ENCODE assay signal across 1 cellular context in genomic region chr6:52995079-52995912, GRCh38.
TF ChIP-seq lines count a peak whose summit lies in the region.

A gene with protein sequence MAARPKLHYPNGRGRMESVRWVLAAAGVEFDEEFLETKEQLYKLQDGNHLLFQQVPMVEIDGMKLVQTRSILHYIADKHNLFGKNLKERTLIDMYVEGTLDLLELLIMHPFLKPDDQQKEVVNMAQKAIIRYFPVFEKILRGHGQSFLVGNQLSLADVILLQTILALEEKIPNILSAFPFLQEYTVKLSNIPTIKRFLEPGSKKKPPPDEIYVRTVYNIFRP (minus strand): TSS chr6:52995284. CDS start chr6:52994243, 1,041 bp downstream.

TF ChIP-seq in K562, 482 proteins besides CTCF, POLR2A, EP300 and RAD21 (continued from another document and continues in another):
- TF ChIP-seq MGA (IDR thresholded peaks at IDR 0.05): peak; percentile 60
- peak; percentile 62 for TF ChIP-seq BCOR (IDR thresholded peaks at IDR 0.05)
- TF ChIP-seq, protein P1, sequence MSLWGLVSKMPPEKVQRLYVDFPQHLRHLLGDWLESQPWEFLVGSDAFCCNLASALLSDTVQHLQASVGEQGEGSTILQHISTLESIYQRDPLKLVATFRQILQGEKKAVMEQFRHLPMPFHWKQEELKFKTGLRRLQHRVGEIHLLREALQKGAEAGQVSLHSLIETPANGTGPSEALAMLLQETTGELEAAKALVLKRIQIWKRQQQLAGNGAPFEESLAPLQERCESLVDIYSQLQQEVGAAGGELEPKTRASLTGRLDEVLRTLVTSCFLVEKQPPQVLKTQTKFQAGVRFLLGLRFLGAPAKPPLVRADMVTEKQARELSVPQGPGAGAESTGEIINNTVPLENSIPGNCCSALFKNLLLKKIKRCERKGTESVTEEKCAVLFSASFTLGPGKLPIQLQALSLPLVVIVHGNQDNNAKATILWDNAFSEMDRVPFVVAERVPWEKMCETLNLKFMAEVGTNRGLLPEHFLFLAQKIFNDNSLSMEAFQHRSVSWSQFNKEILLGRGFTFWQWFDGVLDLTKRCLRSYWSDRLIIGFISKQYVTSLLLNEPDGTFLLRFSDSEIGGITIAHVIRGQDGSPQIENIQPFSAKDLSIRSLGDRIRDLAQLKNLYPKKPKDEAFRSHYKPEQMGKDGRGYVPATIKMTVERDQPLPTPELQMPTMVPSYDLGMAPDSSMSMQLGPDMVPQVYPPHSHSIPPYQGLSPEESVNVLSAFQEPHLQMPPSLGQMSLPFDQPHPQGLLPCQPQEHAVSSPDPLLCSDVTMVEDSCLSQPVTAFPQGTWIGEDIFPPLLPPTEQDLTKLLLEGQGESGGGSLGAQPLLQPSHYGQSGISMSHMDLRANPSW (CRISPR knock-in tag; IDR thresholded peaks at IDR 0.05): 0 out of 2 replicates have a peak, but pooled peaks have one; percentile 74
- TF ChIP-seq ZBTB9 (CRISPR knock-in tag; IDR thresholded peaks at IDR 0.05): peak; percentile 85; the same call in 1 of the 2 replicates
- peak; percentile 94; the same call in 1 of the 2 replicates for TF ChIP-seq GATAD2A (IDR thresholded peaks at IDR 0.05)
- peak; percentile 33; the same call in 1 of the 2 replicates for TF ChIP-seq PML (IDR thresholded peaks at IDR 0.05; ENCODE audit: low read length)
- peak; percentile 78 for TF ChIP-seq SUPT5H (IDR thresholded peaks at IDR 0.05)
- peak; percentile 49; the same call in 1 of the 2 replicates for TF ChIP-seq RNF2 (IDR thresholded peaks at IDR 0.05)
- peak; percentile 81 for TF ChIP-seq TARDBP (IDR thresholded peaks at IDR 0.05)
- TF ChIP-seq ZNF24 (IDR thresholded peaks at IDR 0.05): peak; percentile 54; the same call in 1 of the 2 replicates
- TF ChIP-seq, protein P2, sequence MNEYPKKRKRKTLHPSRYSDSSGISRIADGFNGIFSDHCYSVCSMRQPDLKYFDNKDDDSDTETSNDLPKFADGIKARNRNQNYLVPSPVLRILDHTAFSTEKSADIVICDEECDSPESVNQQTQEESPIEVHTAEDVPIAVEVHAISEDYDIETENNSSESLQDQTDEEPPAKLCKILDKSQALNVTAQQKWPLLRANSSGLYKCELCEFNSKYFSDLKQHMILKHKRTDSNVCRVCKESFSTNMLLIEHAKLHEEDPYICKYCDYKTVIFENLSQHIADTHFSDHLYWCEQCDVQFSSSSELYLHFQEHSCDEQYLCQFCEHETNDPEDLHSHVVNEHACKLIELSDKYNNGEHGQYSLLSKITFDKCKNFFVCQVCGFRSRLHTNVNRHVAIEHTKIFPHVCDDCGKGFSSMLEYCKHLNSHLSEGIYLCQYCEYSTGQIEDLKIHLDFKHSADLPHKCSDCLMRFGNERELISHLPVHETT (CRISPR knock-in tag; conservative IDR thresholded peaks at IDR 0.05 in 1 of 2, IDR thresholded peaks at IDR 0.05 in 1 of 2): 0 out of 4 replicates have a peak, but pooled peaks of 1 of the 2 experiments have one; percentile 21
- TF ChIP-seq ZNF764 (CRISPR knock-in tag; IDR thresholded peaks at IDR 0.05; ENCODE audit: low read depth): peak; percentile 90
- TF ChIP-seq C11orf30 (IDR thresholded peaks at IDR 0.05; ENCODE audit: low read depth): peak; percentile 89
- peak; percentile 59 for TF ChIP-seq ETV1 (tag; conservative IDR thresholded peaks at IDR 0.05; ENCODE audit: low read depth)
- peak; percentile 84 for TF ChIP-seq ZFX (CRISPR knock-in tag; IDR thresholded peaks at IDR 0.05)
- TF ChIP-seq, protein P3, sequence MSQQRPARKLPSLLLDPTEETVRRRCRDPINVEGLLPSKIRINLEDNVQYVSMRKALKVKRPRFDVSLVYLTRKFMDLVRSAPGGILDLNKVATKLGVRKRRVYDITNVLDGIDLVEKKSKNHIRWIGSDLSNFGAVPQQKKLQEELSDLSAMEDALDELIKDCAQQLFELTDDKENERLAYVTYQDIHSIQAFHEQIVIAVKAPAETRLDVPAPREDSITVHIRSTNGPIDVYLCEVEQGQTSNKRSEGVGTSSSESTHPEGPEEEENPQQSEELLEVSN (IDR thresholded peaks at IDR 0.05; ENCODE audit: borderline replicate concordance in 1 of 2, extremely low read depth in 1 of 2, insufficient read depth in 1 of 2, insufficient read length in 1 of 2, low read depth in 1 of 2, low read length in 1 of 2, poor library complexity in 1 of 2, severe bottlenecking in 1 of 2): peak; percentile 91 to 98
- TF ChIP-seq ZNF830 (CRISPR knock-in tag; IDR thresholded peaks at IDR 0.05): 0 out of 2 replicates have a peak, but pooled peaks have one; percentile 54
- peak; percentile 87 for TF ChIP-seq ZNF143 (CRISPR knock-in tag; IDR thresholded peaks at IDR 0.05)
- 0 out of 2 replicates have a peak, but pooled peaks have one; percentile 48 for TF ChIP-seq ZNF23 (CRISPR knock-in tag; IDR thresholded peaks at IDR 0.05)
- peak; percentile 72; the same call in 1 of the 2 replicates for TF ChIP-seq ARID1B (IDR thresholded peaks at IDR 0.05)
- TF ChIP-seq TAF1 (IDR thresholded peaks at IDR 0.05; ENCODE audit: control insufficient read depth, extremely low read depth, insufficient read depth, low read length, severe bottlenecking): peak; percentile 46
- TF ChIP-seq UBTF (IDR thresholded peaks at IDR 0.05; ENCODE audit: borderline replicate concordance in 1 of 2, low read depth in 2 of 2, low read length in 2 of 2): peak; percentile 85 to 99; a peak in 2 of 4 replicates
- TF ChIP-seq FOXK2 (conservative IDR thresholded peaks at IDR 0.05 in 1 of 2, IDR thresholded peaks at IDR 0.05 in 1 of 2; ENCODE audit: low read depth in 2 of 2): peak; percentile 47 to 62; a peak in 2 of 4 replicates
- TF ChIP-seq ZNF134 (CRISPR knock-in tag; conservative IDR thresholded peaks at IDR 0.05): 0 out of 2 replicates have a peak, but pooled peaks have one; percentile 36
- TF ChIP-seq AFF1 (IDR thresholded peaks at IDR 0.05; ENCODE audit: low read depth in 1 of 2, partially characterized antibody in 2 of 2): peak; percentile 21 to 89
- peak; percentile 54; the same call in 1 of the 2 replicates for TF ChIP-seq ARID2 (IDR thresholded peaks at IDR 0.05)
- peak; percentile 72 for TF ChIP-seq EHMT2 (IDR thresholded peaks at IDR 0.05)
- peak in 1 of 2 experiments; percentile 79 for TF ChIP-seq NCOA2 (IDR thresholded peaks at IDR 0.05; ENCODE audit: partially characterized antibody in 2 of 2)
